Comparison of ENCODE assay signal across 8 cellular contexts in the genomic region with DNA sequence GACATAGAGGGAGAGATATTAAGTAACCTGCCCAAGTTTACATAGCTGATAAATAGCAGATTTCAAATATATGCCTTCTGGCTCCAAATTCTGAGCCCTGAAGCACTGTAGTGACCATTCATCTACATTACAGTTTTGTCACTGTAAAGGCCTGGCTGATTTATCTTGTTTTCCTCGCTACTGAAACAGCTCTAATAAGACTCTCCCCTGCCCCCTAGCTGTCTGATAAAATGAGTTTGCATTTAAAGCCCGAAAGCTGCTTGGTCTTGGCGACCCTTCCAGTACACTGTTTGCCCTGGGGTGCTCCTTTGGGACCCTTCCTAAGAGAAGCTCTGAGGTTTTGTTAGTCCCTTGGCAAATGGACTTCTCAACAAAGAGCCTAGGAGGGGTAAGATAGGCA. TPM values are rescaled to one million over a fixed set of nuclear protein-coding genes. Genes with fewer than 3 reads are reported as not detected.
DNase-seq lines count a peak whose midpoint lies in the region; ATAC-seq and TF ChIP-seq lines count a peak whose summit lies in the region.

No MANE protein-coding gene starts in this region.

- no peaks in the 10 kb centered on the region for H3K36me3 Mint-ChIP-seq in T-helper 17 cell (ENCODE audit: low read depth)

- no peak overlapping the region for H3K27ac Mint-ChIP-seq in T-helper 17 cell

- ATAC-seq in GM18502 (IDR thresholded peaks at IDR 0.05; ENCODE audit: poor library complexity, unreplicated experiment) (no peak), T-helper 17 cell (no peak)

- peaks cover 47% of the 10 kb centered on the region for H3K27me3 Mint-ChIP-seq in T-helper 17 cell

- peaks cover 2% of the 10 kb centered on the region for H3K4me1 Mint-ChIP-seq in T-helper 17 cell

- no peaks in the 10 kb centered on the region for H3K9me3 ChIP-seq in WERI-Rb-1 (ENCODE audit: severe bottlenecking)
- no peaks in the 10 kb centered on the region for H3K9me3 ChIP-seq in T-helper 17 cell (ENCODE audit: control insufficient read depth, low read length, poor library complexity, severe bottlenecking)

- H3K27me3 ChIP-seq in WERI-Rb-1 (ENCODE audit: insufficient read depth, low read depth, severe bottlenecking) = no peaks in the 10 kb centered on the region

- TF ChIP-seq CTCF in C4-2B (conservative IDR thresholded peaks at IDR 0.05) (peak; percentile 66), WERI-Rb-1 (IDR thresholded peaks at IDR 0.05; ENCODE audit: low read depth, low read length) (peak; percentile 45; the same call in 1 of the 2 replicates)

- H3K4me3 Mint-ChIP-seq in T-helper 17 cell = no peak overlapping the region

- DNase-seq in HCEC 1CT (peak; percentile 11), WERI-Rb-1 (peak; percentile 34), kidney tubule cell (ENCODE audit: low spot score) (peak; percentile 15), islet precursor cell (no peak), T-helper 17 cell (no peak), NCI-H345 treated with DMSO at 0.1 percent for 48 hours (lab: John Stamatoyannopoulos, UW; ENCODE audit: unreplicated experiment) (no peak)

- H3K4me3 ChIP-seq in WERI-Rb-1 (ENCODE audit: low read depth, low read length) = no peak overlapping the region

- H3K36me3 ChIP-seq in WERI-Rb-1 = no peaks in the 10 kb centered on the region

- H3K27ac ChIP-seq in C4-2B (no peak overlapping the region), WERI-Rb-1 (no peak overlapping the region)

RNA-seq across cellular contexts. Expression of a gene that starts 59.7 kb away (rescaled TPM):
- total RNA-seq in T-helper 17 cell = 10 to 100 TPM; 19.5 to 29.5 TPM

Comparison
In these comparisons a context has a peak if more than half of its experiments do, and no peak if none do; other contexts are left out.
1. DNase-seq: peak in HCEC 1CT (single experiment), WERI-Rb-1 (single experiment) and kidney tubule cell (single experiment); none in islet precursor cell (single experiment), T-helper 17 cell (0 of 3) and NCI-H345 treated with DMSO at 0.1 percent for 48 hours (single experiment).